In the genomic region with DNA sequence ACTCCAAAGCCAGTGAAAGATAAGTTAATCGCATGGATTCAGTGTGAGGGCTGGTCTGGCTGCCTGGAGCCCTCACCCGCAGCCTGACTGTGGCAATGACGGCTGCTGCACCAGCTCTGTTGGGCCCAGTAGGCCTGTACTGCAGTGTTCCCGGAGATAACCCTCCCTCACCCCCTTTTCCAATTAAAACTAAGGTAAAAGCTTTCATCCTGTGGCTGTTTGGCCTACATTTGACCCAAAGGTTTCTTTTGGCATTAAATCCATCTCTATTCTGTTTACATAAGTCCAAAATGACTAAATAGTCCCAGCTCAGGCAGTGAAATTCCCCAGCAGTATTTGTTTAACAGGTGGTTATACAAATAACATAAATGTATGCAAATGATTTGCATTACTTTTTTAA, we compare ENCODE assay signal across 16 cellular contexts.
A peak's percentile ranks its signal among the peaks of the same experiment; 100 is the strongest.
DNase-seq lines count a peak whose midpoint lies in the region; ATAC-seq and TF ChIP-seq lines count a peak whose summit lies in the region.
"Had no signal": no experiment of that assay in that cellular context is flagged by ENCODE, and none has a peak within 500 bp of the region (broad histone marks: within the 10 kb centered on the region; RNA-seq: fewer than 3 reads in every experiment).

No MANE protein-coding gene starts in this region.

- intact Hi-C loops in right cardiac atrium (cut with DNase I), result no loop called here
- intact Hi-C loops in Right ventricle myocardium superior (cut with DNase I), result no loop called here
- intact Hi-C loops in PC-9 (cut with micrococcal nuclease; ENCODE audit: unreplicated experiment), result no loop called here

- no TSS peak for BruUV-seq in PC-9 (replicated peaks; lab: Mats Ljungman, UMichigan)

- no peaks in the 10 kb centered on the region for H3K9me3 ChIP-seq in right cardiac atrium (ENCODE audit: control insufficient read depth, low read length)
- H3K9me3 ChIP-seq in PC-9 (ENCODE audit: insufficient read depth, low read depth), result no peaks in the 10 kb centered on the region
- H3K9me3 ChIP-seq in smooth muscle cell (replicated peaks; ENCODE audit: low read depth), result no peaks in the 10 kb centered on the region
- H3K9me3 ChIP-seq: esophagus muscularis mucosa, SK-N-SH had no signal

- H3K4me3 ChIP-seq in right cardiac atrium (ENCODE audit: low read length), result no peak overlapping the region
- no peak overlapping the region for H3K4me3 ChIP-seq in PC-9
- H3K4me3 ChIP-seq in fibroblast of villous mesenchyme (ENCODE audit: low read depth, low read length), result no peak overlapping the region
- no peak overlapping the region for H3K4me3 ChIP-seq in smooth muscle cell
- H3K4me3 ChIP-seq: esophagus muscularis mucosa, GM23248, hepatocyte, skin epidermis had no signal

- no peak for TF ChIP-seq CTCF in PC-9 (conservative IDR thresholded peaks at IDR 0.05)
- no peak for TF ChIP-seq CTCF in fibroblast of villous mesenchyme (IDR thresholded peaks at IDR 0.05; ENCODE audit: insufficient read depth, low read depth, low read length)
- TF ChIP-seq CTCF in smooth muscle cell (IDR thresholded peaks at IDR 0.05; ENCODE audit: borderline replicate concordance, insufficient read depth, poor library complexity, severe bottlenecking), result no peak

- H3K4me1 ChIP-seq in right cardiac atrium (ENCODE audit: control insufficient read depth, insufficient read depth, low read length), result peaks cover 5% of the 10 kb centered on the region
- peaks cover 7% of the 10 kb centered on the region; the same call in 1 of the 2 replicates for H3K4me1 ChIP-seq in PC-9 (replicated peaks; ENCODE audit: insufficient read depth)
- peaks cover 3% of the 10 kb centered on the region for H3K4me1 ChIP-seq in smooth muscle cell (ENCODE audit: low read depth)

- H4K20me1 ChIP-seq in PC-9 (ENCODE audit: insufficient read depth), result no peaks in the 10 kb centered on the region
- peaks cover 37% of the 10 kb centered on the region for H4K20me1 ChIP-seq in smooth muscle cell (ENCODE audit: low read depth)

- no peaks in the 10 kb centered on the region for H3K9me2 ChIP-seq in PC-9 (ENCODE audit: insufficient read depth)
- H3K9me2 ChIP-seq: SK-N-SH had no signal

- H2AFZ ChIP-seq in PC-9, result no peak overlapping the region
- no peak overlapping the region for H2AFZ ChIP-seq in smooth muscle cell (ENCODE audit: low read depth)
- H2AFZ ChIP-seq: GM23248, hepatocyte had no signal

- DNase-seq in right cardiac atrium (no peak), Right ventricle myocardium superior (no peak), PC-9 (peak in 1 of 2 experiments; percentile 64), fibroblast of villous mesenchyme (ENCODE audit: low read depth) (peak; percentile 43), smooth muscle cell (lab: John Stamatoyannopoulos, UW; ENCODE audit: unreplicated experiment) (no peak)
- DNase-seq in effector CD4-positive, alpha-beta T cell, result no peak
- no peak for DNase-seq in activated naive CD4-positive, alpha-beta T cell (lab: John Stamatoyannopoulos, UW)
- DNase-seq: activated naive CD8-positive, alpha-beta T cell treated with anti-CD3 and anti-CD28 coated beads for 36 hours; GM23248; left cardiac atrium; SK-N-SH had no signal

- H3F3A ChIP-seq in PC-9 (ENCODE audit: insufficient read depth, low read depth) (no peaks in the 10 kb centered on the region), smooth muscle cell (ENCODE audit: low read depth) (peaks cover 13% of the 10 kb centered on the region)

- H3K27ac ChIP-seq in right cardiac atrium (ENCODE audit: low read length), result no peak overlapping the region
- H3K27ac ChIP-seq in PC-9, result no peak overlapping the region
- no peak overlapping the region for H3K27ac ChIP-seq in smooth muscle cell (ENCODE audit: low read depth)
- H3K27ac ChIP-seq: esophagus muscularis mucosa, GM23248, hepatocyte, skin epidermis had no signal

- no peaks in the 10 kb centered on the region for H3K79me2 ChIP-seq in PC-9 (ENCODE audit: low read depth)
- peaks cover 20% of the 10 kb centered on the region for H3K79me2 ChIP-seq in smooth muscle cell (ENCODE audit: low read depth)
- H3K79me2 ChIP-seq: hepatocyte had no signal

- peaks cover 4% of the 10 kb centered on the region; the same call in 1 of the 2 replicates for H3K36me3 ChIP-seq in PC-9 (ENCODE audit: low read depth)
- peaks cover 9% of the 10 kb centered on the region for H3K36me3 ChIP-seq in smooth muscle cell (ENCODE audit: low read depth)

- WGBS in right cardiac atrium, result 49% methylated on average over 4 of the region's 4 CpGs
- WGBS in smooth muscle cell (ENCODE audit: low lambda C conversion rate), result 37% methylated on average over 4 of the region's 4 CpGs

- no peak overlapping the region for H3K9ac ChIP-seq in smooth muscle cell (ENCODE audit: low read depth)
- H3K9ac ChIP-seq: GM23248, SK-N-SH had no signal

- H3K27me3 ChIP-seq in right cardiac atrium (ENCODE audit: control insufficient read depth, insufficient read depth), result no peaks in the 10 kb centered on the region
- H3K27me3 ChIP-seq in PC-9 (ENCODE audit: insufficient read depth, low read depth), result no peaks in the 10 kb centered on the region
- H3K27me3 ChIP-seq in smooth muscle cell (ENCODE audit: low read depth), result no peaks in the 10 kb centered on the region
- H3K27me3 ChIP-seq: esophagus muscularis mucosa, hepatocyte had no signal

- CTCF ChIA-PET in PC-9 (lab: Charles Lee), result no interaction called here

- POLR2A ChIA-PET in PC-9 (lab: Charles Lee; ENCODE audit: unreplicated experiment), result no interaction called here

- H3K4me2 ChIP-seq in PC-9, result peak overlapping the region; percentile 40
- H3K4me2 ChIP-seq in smooth muscle cell, result no peak overlapping the region
- H3K4me2 ChIP-seq: hepatocyte, SK-N-SH had no signal

- ATAC-seq in right cardiac atrium, result peak; percentile 40 to 81
- no peak for ATAC-seq in Right ventricle myocardium superior (ENCODE audit: poor library complexity)
- ATAC-seq in HG03039 (IDR thresholded peaks at IDR 0.05; ENCODE audit: unreplicated experiment), result no peak
- ATAC-seq: activated CD4-positive, CD25-positive, alpha-beta regulatory T cell treated with anti-CD3 and anti-CD28 coated beads, Interleukin-2, amount 50 U/mL, for 24 hours had no signal

Comparison
In these comparisons a context has a peak if more than half of its experiments do, and no peak if none do; other contexts are left out.
1. ATAC-seq: peak in right cardiac atrium (2 of 2); none in Right ventricle myocardium superior (single experiment) and HG03039 (single experiment).